Comparison of ENCODE assay signal across 20 cellular contexts in genomic region chr2:31275976-31276375, GRCh38. TPM values are rescaled to one million over a fixed set of nuclear protein-coding genes. Genes with fewer than 3 reads are reported as not detected.
"Had no signal": no experiment of that assay in that cellular context is flagged by ENCODE, and none has a peak within 500 bp of the region (broad histone marks: within the 10 kb centered on the region; RNA-seq: fewer than 3 reads in every experiment).

No MANE protein-coding gene starts in this region.

- H3K36me3 ChIP-seq: left lung, neutrophil, thyroid gland had no signal

- H3K36me3 Mint-ChIP-seq: activated naive CD4-positive, alpha-beta T cell treated with anti-CD3 and anti-CD28 coated beads, Interleukin-2, amount 50 U/mL, for 72 hours; memory B cell; naive thymus-derived CD8-positive, alpha-beta T cell; stimulated activated naive B cell treated with anti-CD40 and anti-IgM and Interleukin-4, amounts not matched to agents 10 μg/mL and 1 μg/mL and 100 μg/mL, for 72 hours had no signal

- H2AFZ ChIP-seq: hepatocyte, parathyroid adenoma had no signal

- DNase-seq: activated CD4-positive, alpha-beta T cell treated with anti-CD3 and anti-CD28 coated beads for 4 hours; activated CD8-positive, alpha-beta memory T cell treated with anti-CD3 and anti-CD28 coated beads, Interleukin-2, amount 50 U/mL, for 48 hours; activated gamma-delta T cell; activated T-cell treated with anti-CD3 and anti-CD28 coated beads, Interleukin-2, amount 50 U/mL, for 72 hours; amniotic stem cell; caudate nucleus; islet precursor cell; left lung; mucosa of descending colon; naive thymus-derived CD8-positive, alpha-beta T cell; stimulated activated CD4-positive, alpha-beta T cell treated with anti-CD3 and anti-CD28 coated beads, Interleukin-2, amount 100 ng/mL, for 48 hours; stimulated activated naive B cell treated with anti-CD40 and anti-IgM and Interleukin-4, amounts not matched to agents 10 μg/mL and 1 μg/mL and 100 μg/mL, for 72 hours; T1000; thyroid gland had no signal

- H3K9ac ChIP-seq: parathyroid adenoma had no signal

- H3K27ac Mint-ChIP-seq: activated naive CD4-positive, alpha-beta T cell treated with anti-CD3 and anti-CD28 coated beads, Interleukin-2, amount 50 U/mL, for 72 hours; activated T-cell treated with anti-CD3 and anti-CD28 coated beads, Interleukin-2, amount 50 U/mL, for 72 hours; memory B cell; naive thymus-derived CD8-positive, alpha-beta T cell; stimulated activated naive B cell treated with anti-CD40 and anti-IgM and Interleukin-4, amounts not matched to agents 10 μg/mL and 1 μg/mL and 100 μg/mL, for 72 hours had no signal

- H3K4me3 Mint-ChIP-seq: activated T-cell treated with anti-CD3 and anti-CD28 coated beads, Interleukin-2, amount 50 U/mL, for 72 hours; memory B cell; naive thymus-derived CD8-positive, alpha-beta T cell; stimulated activated naive B cell treated with anti-CD40 and anti-IgM and Interleukin-4, amounts not matched to agents 10 μg/mL and 1 μg/mL and 100 μg/mL, for 72 hours had no signal

- H3K4me1 ChIP-seq: left lung, parathyroid adenoma, thyroid gland had no signal

- H3K9me3 Mint-ChIP-seq: activated naive CD4-positive, alpha-beta T cell treated with anti-CD3 and anti-CD28 coated beads, Interleukin-2, amount 50 U/mL, for 72 hours; activated T-cell treated with anti-CD3 and anti-CD28 coated beads, Interleukin-2, amount 50 U/mL, for 72 hours; memory B cell; naive thymus-derived CD8-positive, alpha-beta T cell; stimulated activated naive B cell treated with anti-CD40 and anti-IgM and Interleukin-4, amounts not matched to agents 10 μg/mL and 1 μg/mL and 100 μg/mL, for 72 hours had no signal

- H3K9me3 ChIP-seq: left lung, mucosa of descending colon, neutrophil, thyroid gland had no signal

- H3K79me2 ChIP-seq: hepatocyte, parathyroid adenoma had no signal

- H3K4me2 ChIP-seq: hepatocyte had no signal

- H3K27ac ChIP-seq: hepatocyte, left lung, neutrophil, parathyroid adenoma, thyroid gland had no signal

- H3K27me3 ChIP-seq: hepatocyte, left lung, neutrophil, thyroid gland had no signal

- ATAC-seq: activated naive CD4-positive, alpha-beta T cell treated with anti-CD3 and anti-CD28 coated beads, Interleukin-2, amount 50 U/mL, for 72 hours; activated T-cell treated with anti-CD3 and anti-CD28 coated beads, Interleukin-2, amount 50 U/mL, for 72 hours; left lung; mucosa of descending colon; naive thymus-derived CD8-positive, alpha-beta T cell; stimulated activated naive B cell treated with anti-CD40 and anti-IgM and Interleukin-4, amounts not matched to agents 10 μg/mL and 1 μg/mL and 100 μg/mL, for 72 hours had no signal

- H3K4me3 ChIP-seq: hepatocyte, left lung, mucosa of descending colon, thyroid gland had no signal

- H3K27me3 Mint-ChIP-seq: memory B cell had no signal

RNA-seq across cellular contexts. Expression of gene CAPN14, which starts 58.7 kb away (rescaled TPM):
- total RNA-seq: skeletal muscle tissue had no signal
